30 cellular contexts compared by ENCODE assay signal in the genomic region with DNA sequence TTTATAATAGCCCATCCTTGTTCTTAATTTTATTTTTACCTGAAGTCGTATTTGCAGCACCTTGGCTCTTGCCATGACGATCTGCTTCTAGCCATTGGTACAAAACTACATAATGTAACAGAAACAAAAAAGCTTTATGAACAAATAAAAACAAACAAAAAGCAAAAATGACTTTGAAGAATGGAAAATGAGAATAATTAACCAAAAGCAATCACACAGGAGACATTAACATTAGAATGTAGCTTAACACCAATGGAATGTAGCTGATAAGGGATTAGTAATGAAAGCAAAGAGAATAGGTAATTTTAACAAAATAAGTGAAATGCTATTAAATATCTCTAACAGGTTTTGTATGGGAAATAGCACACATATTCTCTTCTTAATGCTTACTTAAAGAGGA.
"Had no signal": no experiment of that assay in that cellular context is flagged by ENCODE, and none has a peak within 500 bp of the region (broad histone marks: within the 10 kb centered on the region; RNA-seq: fewer than 3 reads in every experiment).

No MANE protein-coding gene starts in this region.

- DNase-seq: activated CD4-positive, alpha-beta T cell treated with anti-CD3 and anti-CD28 coated beads for 4 hours; activated CD4-positive, alpha-beta T cell treated with anti-CD3 and anti-CD28 coated beads, Interleukin-2, amount 50 U/mL, for 4 hours; activated CD4-positive, CD25-positive, alpha-beta regulatory T cell; activated effector memory CD4-positive, alpha-beta T cell treated with Interleukin-2 at 50 U/mL for 16 hours; activated naive CD4-positive, alpha-beta T cell treated with Interleukin-2 at 50 U/mL for 16 hours; adrenal gland; aorta; caudate nucleus; endodermal cell; foreskin keratinocyte; heart right ventricle; islet precursor cell; left cardiac atrium; left ventricle myocardium superior; nephron progenitor cell; ovary; retina; stimulated activated CD4-positive, alpha-beta T cell treated with anti-CD3 and anti-CD28 coated beads, Interleukin-4, amount 100 ng/mL, for 24 hours; stimulated activated naive CD8-positive, alpha-beta T cell treated with anti-CD3 and anti-CD28 coated beads, Interleukin-15, amount 100 ng/mL, for 72 hours; substantia nigra; T-cell; thyroid gland had no signal

- H3K4me1 Mint-ChIP-seq: stimulated activated effector memory CD8-positive, alpha-beta T cell treated with anti-CD3 and anti-CD28 coated beads, Interleukin-12 subunit alpha, Interleukin-12 subunit beta, amount 100 ng/mL, for 72 hours; stimulated activated naive CD8-positive, alpha-beta T cell treated with anti-CD3 and anti-CD28 coated beads, Interleukin-15, amount 100 ng/mL, for 72 hours had no signal

- H3K4me3 Mint-ChIP-seq: activated naive CD8-positive, alpha-beta T cell; endodermal cell; nephron progenitor cell; stimulated activated effector memory CD8-positive, alpha-beta T cell treated with anti-CD3 and anti-CD28 coated beads, Interleukin-12 subunit alpha, Interleukin-12 subunit beta, amount 100 ng/mL, for 72 hours; stimulated activated naive CD8-positive, alpha-beta T cell treated with anti-CD3 and anti-CD28 coated beads, Interleukin-15, amount 100 ng/mL, for 72 hours; T-cell; T-helper 2 cell treated with Interferon-gamma antibody and Interleukin-4, amounts not matched to agents 5 μg/mL and 100 μg/mL, for 36 hours had no signal

- ATAC-seq: foreskin keratinocyte; heart right ventricle; left cardiac atrium; left ventricle myocardium superior; sciatic nerve; stimulated activated effector memory CD8-positive, alpha-beta T cell treated with anti-CD3 and anti-CD28 coated beads, Interleukin-12 subunit alpha, Interleukin-12 subunit beta, amount 100 ng/mL, for 72 hours; stimulated activated naive CD8-positive, alpha-beta T cell treated with anti-CD3 and anti-CD28 coated beads, Interleukin-15, amount 100 ng/mL, for 72 hours; T-cell had no signal

- H3K27ac Mint-ChIP-seq: activated naive CD8-positive, alpha-beta T cell; stimulated activated effector memory CD8-positive, alpha-beta T cell treated with anti-CD3 and anti-CD28 coated beads, Interleukin-12 subunit alpha, Interleukin-12 subunit beta, amount 100 ng/mL, for 72 hours; stimulated activated naive CD8-positive, alpha-beta T cell treated with anti-CD3 and anti-CD28 coated beads, Interleukin-15, amount 100 ng/mL, for 72 hours; T-cell; T-helper 2 cell treated with Interferon-gamma antibody and Interleukin-4, amounts not matched to agents 5 μg/mL and 100 μg/mL, for 36 hours had no signal

- H3K27me3 ChIP-seq: adrenal gland, esophagus muscularis mucosa, foreskin keratinocyte, heart right ventricle, ovary, thyroid gland had no signal

- H3K36me3 Mint-ChIP-seq: activated naive CD8-positive, alpha-beta T cell; stimulated activated effector memory CD8-positive, alpha-beta T cell treated with anti-CD3 and anti-CD28 coated beads, Interleukin-12 subunit alpha, Interleukin-12 subunit beta, amount 100 ng/mL, for 72 hours; T-cell had no signal

- H3K36me3 ChIP-seq: adrenal gland, esophagus muscularis mucosa, ovary, prostate gland, thyroid gland had no signal

- H3K27me3 Mint-ChIP-seq: brain had no signal

- H3K9me3 ChIP-seq: adrenal gland, esophagus muscularis mucosa, ovary, prostate gland, thyroid gland had no signal

- H3K4me1 ChIP-seq: prostate gland, thyroid gland had no signal

- H3K4me3 ChIP-seq: adrenal gland, esophagus muscularis mucosa, heart right ventricle, ovary, prostate gland, skin epidermis, thyroid gland had no signal

- H3K9me3 Mint-ChIP-seq: T-helper 2 cell treated with Interferon-gamma antibody and Interleukin-4, amounts not matched to agents 5 μg/mL and 100 μg/mL, for 36 hours had no signal

- H3K27ac ChIP-seq: adrenal gland, esophagus muscularis mucosa, foreskin keratinocyte, heart right ventricle, ovary, prostate gland, skin epidermis, thyroid gland had no signal
